Comparison of ENCODE assay signal across 18 cellular contexts in genomic region chr3:8625991-8626390, GRCh38. TPM values are rescaled to one million over a fixed set of nuclear protein-coding genes. Genes with fewer than 3 reads are reported as not detected.
DNase-seq lines count a peak whose midpoint lies in the region; ATAC-seq and TF ChIP-seq lines count a peak whose summit lies in the region.
"Had no signal": no experiment of that assay in that cellular context is flagged by ENCODE, and none has a peak within 500 bp of the region (broad histone marks: within the 10 kb centered on the region; RNA-seq: fewer than 3 reads in every experiment).

No MANE protein-coding gene starts in this region.

- H3K79me2 ChIP-seq in HCT116 (ENCODE audit: insufficient read depth, low read length) = no peaks in the 10 kb centered on the region

- intact Hi-C loops in HCT116 (cut with micrococcal nuclease) = no loop called here

- CTCF ChIA-PET in HCT116 (lab: Charles Lee) = interaction anchor here (0.8 to 2.6 kb wide), 3 partner anchors 182 to 302 kb away, joined by 4 to 8 read pairs (median 6); no protein-coding TSS in a partner anchor

- H3K9me2 ChIP-seq in HCT116 (ENCODE audit: insufficient read depth) = no peaks in the 10 kb centered on the region
- H3K9me2 ChIP-seq: SK-N-SH had no signal

- H3K4me2 ChIP-seq in HCT116 (ENCODE audit: low read length) = peak overlapping the region; percentile 52
- H3K4me2 ChIP-seq: SK-N-SH had no signal

- no peaks in the 10 kb centered on the region for H3K36me3 ChIP-seq in HCT116 (ENCODE audit: control insufficient read depth in 1 of 2, insufficient read depth in 2 of 2, low read length in 2 of 2)
- H3K36me3 ChIP-seq: vagina had no signal

- H4K20me1 ChIP-seq in HCT116 (ENCODE audit: insufficient read depth) = no peaks in the 10 kb centered on the region

- RAD21 ChIA-PET in HCT116 (lab: Charles Lee; ENCODE audit: low non-redundant PET in 1 of 2, low total read pairs in 2 of 2, uncharacterized antibody in 2 of 2, unreplicated experiment in 2 of 2) = no interaction called here

- BruUV-seq in HCT116 (replicated peaks; lab: Mats Ljungman, UMichigan) = no TSS peak

- no peak for TF ChIP-seq RAD21 in HCT116 (IDR thresholded peaks at IDR 0.05; ENCODE audit: low read depth)

- no peak for TF ChIP-seq POLR2A in HCT116 (IDR thresholded peaks at IDR 0.05; ENCODE audit: borderline replicate concordance, extremely low read depth, insufficient read depth, insufficient read length)

- no peaks in the 10 kb centered on the region for H3K27me3 ChIP-seq in HCT116 (ENCODE audit: insufficient read depth, low read length)
- H3K27me3 ChIP-seq: vagina had no signal

- DNase-seq in A172 (ENCODE audit: low spot score) = peak; percentile 62
- DNase-seq in HCT116 (ENCODE audit: low read depth, low spot score) = peak; percentile 6
- peak; percentile 39 to 62 for DNase-seq in SW 1271 (lab: John Stamatoyannopoulos, UW)
- DNase-seq in left kidney (ENCODE audit: low read depth, low spot score) = peak; percentile 21
- DNase-seq in DMS153 (lab: John Stamatoyannopoulos, UW) = no peak
- DNase-seq in activated T-cell treated with anti-CD3 and anti-CD28 coated beads, Interleukin-2, amount 50 U/mL, for 1 hour = no peak
- DNase-seq: activated naive CD8-positive, alpha-beta T cell treated with anti-CD3 and anti-CD28 coated beads, Interleukin-2, amount 50 U/mL, for 24 hours; activated T-cell treated with anti-CD3 and anti-CD28 coated beads, Interleukin-2, amount 50 U/mL, for 4 hours; H9; MM.1S; NCI-H2029; NCI-H510A treated with DMSO at 0.1 percent for 48 hours; posterior cingulate gyrus; SK-N-SH; stimulated activated CD4-positive, alpha-beta T cell treated with anti-CD3 and anti-CD28 coated beads, Interleukin-12 subunit alpha, Interleukin-12 subunit beta, amount 100 ng/mL, for 4 hours had no signal

- H3K9ac ChIP-seq in HCT116 (ENCODE audit: low read length) = no peak overlapping the region
- H3K9ac ChIP-seq: SK-N-SH had no signal

- peaks cover 29 to 57% of the 10 kb centered on the region in 2 experiments for H3K4me1 ChIP-seq in HCT116 (ENCODE audit: control insufficient read depth in 1 of 2, insufficient read depth in 2 of 2, low read length in 2 of 2)

- ATAC-seq in HCT116 = no peak; the same call in 1 of the 2 replicates
- no peak for ATAC-seq in GM21529 (IDR thresholded peaks at IDR 0.05; ENCODE audit: unreplicated experiment)
- ATAC-seq in GM21528 (IDR thresholded peaks at IDR 0.05; ENCODE audit: low FRiP score, unreplicated experiment) = no peak
- ATAC-seq: activated naive CD8-positive, alpha-beta T cell treated with anti-CD3 and anti-CD28 coated beads, Interleukin-2, amount 50 U/mL, for 24 hours; activated T-cell treated with anti-CD3 and anti-CD28 coated beads, Interleukin-2, amount 50 U/mL, for 4 hours had no signal

- H3K4me3 ChIP-seq in HCT116 (replicated peaks in 1 of 2; ENCODE audit: low read depth in 1 of 2, low read length in 2 of 2) = no peak overlapping the region
- H3K4me3 ChIP-seq: vagina had no signal

- no peak for TF ChIP-seq CTCF in HCT116 (IDR thresholded peaks at IDR 0.05 in 2 of 3, conservative IDR thresholded peaks at IDR 0.05 in 1 of 3; ENCODE audit: borderline replicate concordance in 1 of 3, insufficient read depth in 1 of 3, low read depth in 2 of 3, low read length in 2 of 3)

- H3K27ac ChIP-seq in HCT116 (ENCODE audit: low read depth, low read length) = no peak overlapping the region
- H3K27ac ChIP-seq: vagina had no signal

- POLR2A ChIA-PET in HCT116 (lab: Charles Lee) = no interaction called here

- no peak overlapping the region for H2AFZ ChIP-seq in HCT116 (ENCODE audit: low read depth, low read length, poor library complexity, severe bottlenecking)

- no peaks in the 10 kb centered on the region for H3K9me3 ChIP-seq in HCT116 (ENCODE audit: control insufficient read depth in 1 of 2, insufficient read depth in 1 of 2, low read depth in 1 of 2, low read length in 2 of 2)
- H3K9me3 ChIP-seq: SK-N-SH, vagina had no signal

TF ChIP-seq in HCT116, 20 proteins besides CTCF, POLR2A, EP300 and RAD21:
- TF ChIP-seq SIN3A (IDR thresholded peaks at IDR 0.05; ENCODE audit: low read depth) (no peak), FOSL1 (IDR thresholded peaks at IDR 0.05; ENCODE audit: low read depth) (no peak)

RNA-seq across cellular contexts. Expression of gene SSUH2, which starts 18.6 kb away (rescaled TPM):
- 0.10 and 0.19 TPM in 2 replicates for total RNA-seq in A172 (2014; rRNA removed; shearing (Covaris generic))
- 0.76 TPM for total RNA-seq in HCT116 (2021; ENCODE audit: unreplicated experiment)
- polyA plus RNA-seq in HCT116 (2012) = 0.32 and 0.44 TPM in 2 replicates
- total RNA-seq: activated T-cell treated with anti-CD3 and anti-CD28 coated beads, Interleukin-2, amount 50 U/mL, for 4 hours; vagina had no signal

Comparison
In these comparisons a context has a peak if more than half of its experiments do, and no peak if none do; other contexts are left out.
1. DNase-seq: peak in A172 (single experiment), HCT116 (single experiment), SW 1271 (2 of 2) and left kidney (single experiment); none in DMS153 (single experiment) and activated T-cell treated with anti-CD3 and anti-CD28 coated beads, Interleukin-2, amount 50 U/mL, for 1 hour (single experiment).